8 cellular contexts compared by ENCODE assay signal in the genomic region with DNA sequence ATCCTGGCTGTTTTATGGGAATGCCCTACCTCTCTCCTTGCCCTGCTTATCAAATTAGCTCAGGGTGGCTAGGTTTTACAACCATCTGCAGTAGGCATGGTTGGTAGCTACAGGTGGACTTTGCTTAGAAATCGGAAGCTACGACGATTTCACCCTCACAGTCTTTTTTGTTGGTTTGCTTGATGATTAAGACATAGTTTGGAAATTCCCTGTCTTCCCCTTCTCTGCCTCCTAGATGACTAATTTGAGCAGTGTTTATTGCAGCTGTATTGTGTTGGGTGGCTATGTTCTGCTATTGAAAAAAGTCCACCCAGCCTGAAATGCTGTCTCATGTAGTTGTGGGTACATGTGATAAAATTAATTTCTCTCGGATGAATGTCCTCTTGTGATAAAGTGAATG. TPM values are rescaled to one million over a fixed set of nuclear protein-coding genes. Genes with fewer than 3 reads are reported as not detected.
A peak's percentile ranks its signal among the peaks of the same experiment; 100 is the strongest.
DNase-seq lines count a peak whose midpoint lies in the region; ATAC-seq and TF ChIP-seq lines count a peak whose summit lies in the region.

No MANE protein-coding gene starts in this region.

- H3K36me3 ChIP-seq in uterus: no peaks in the 10 kb centered on the region

- H3K36me3 Mint-ChIP-seq in osteocyte (ENCODE audit: unreplicated experiment): no peaks in the 10 kb centered on the region

- H3K9me3 Mint-ChIP-seq in osteocyte (ENCODE audit: unreplicated experiment): no peaks in the 10 kb centered on the region

- H3K4me1 ChIP-seq in uterus: peaks cover 0 to 3% of the 10 kb centered on the region in 2 donors

- in situ Hi-C loops in GM13977 (cut with MboI; ENCODE audit: low pct_unique_long_range_greater_than_20kb, low sequenced_read_pairs, unreplicated experiment): no loop called here
- in situ Hi-C loops in astrocyte of the cerebellum (cut with HindIII; ENCODE audit: low sequenced_read_pairs): no loop called here

- H3K4me1 Mint-ChIP-seq in osteocyte (ENCODE audit: unreplicated experiment): no peaks in the 10 kb centered on the region

- no peaks in the 10 kb centered on the region for H3K27me3 ChIP-seq in uterus

- H3K27me3 Mint-ChIP-seq in osteocyte (ENCODE audit: unreplicated experiment): peaks cover 34% of the 10 kb centered on the region

- no peak overlapping the region for H3K4me3 Mint-ChIP-seq in osteocyte (ENCODE audit: unreplicated experiment)

- no peak overlapping the region for H3K27ac Mint-ChIP-seq in osteocyte (ENCODE audit: unreplicated experiment)

- ATAC-seq in HG03159 (IDR thresholded peaks at IDR 0.05; ENCODE audit: unreplicated experiment): peak; percentile 64
- peak; percentile 91 for ATAC-seq in omental fat pad (ENCODE audit: low FRiP score)

- no peak overlapping the region for H3K27ac ChIP-seq in uterus

- no peak for TF ChIP-seq POLR2A in uterus (IDR thresholded peaks at IDR 0.05)

- no peak overlapping the region for H3K4me3 ChIP-seq in astrocyte of the cerebellum (ENCODE audit: low read depth, low read length)
- H3K4me3 ChIP-seq in uterus: no peak overlapping the region

- DNase-seq in GM13977 (ENCODE audit: low spot score) (peak; percentile 38), astrocyte of the cerebellum (ENCODE audit: low read depth) (peak; percentile 5), omental fat pad (ENCODE audit: low spot score) (no peak), NCI-H1930 (lab: John Stamatoyannopoulos, UW) (no peak), osteocyte (ENCODE audit: extremely low spot score, unreplicated experiment) (no peak), uterus (no peak)
- no peak for DNase-seq in stimulated activated CD4-positive, alpha-beta T cell treated with anti-CD3 and anti-CD28 coated beads, Interleukin-2, amount 100 ng/mL, for 48 hours

- no peaks in the 10 kb centered on the region for H3K9me3 ChIP-seq in uterus

- no peak for TF ChIP-seq CTCF in GM13977 (IDR thresholded peaks at IDR 0.05; ENCODE audit: extremely low read depth, insufficient read depth, missing control alignments)
- TF ChIP-seq CTCF in astrocyte of the cerebellum (IDR thresholded peaks at IDR 0.05; ENCODE audit: low read depth, low read length, missing control alignments): no peak
- no peak for TF ChIP-seq CTCF in omental fat pad (IDR thresholded peaks at IDR 0.05)
- TF ChIP-seq CTCF in osteocyte (IDR thresholded peaks at IDR 0.05): no peak
- no peak for TF ChIP-seq CTCF in uterus (IDR thresholded peaks at IDR 0.05)

- intact Hi-C loops in uterus (cut with DNase I; ENCODE audit: low total_unique reads): no loop called here

RNA-seq across cellular contexts. Expression of a gene that starts 37.1 kb away (rescaled TPM):
- total RNA-seq in omental fat pad (10 to 100 TPM; 13.2 to 46.2 (median 22.6) TPM), osteocyte (not detected in 2 replicates), uterus (10 to 100 TPM in 1 of 4 donors, 1 to 10 TPM in 3; 1.8 to 16.5 (median 4.8) TPM)

Comparison
In these comparisons a context has a peak if more than half of its experiments do, and no peak if none do; other contexts are left out.
1. DNase-seq: peak in GM13977 (single experiment) and astrocyte of the cerebellum (single experiment); none in omental fat pad (single experiment), NCI-H1930 (0 of 2), stimulated activated CD4-positive, alpha-beta T cell treated with anti-CD3 and anti-CD28 coated beads, Interleukin-2, amount 100 ng/mL, for 48 hours (0 of 2), osteocyte (single experiment) and uterus (0 of 2).